Comparison of ENCODE assay signal across 1 cellular context in the genomic region with DNA sequence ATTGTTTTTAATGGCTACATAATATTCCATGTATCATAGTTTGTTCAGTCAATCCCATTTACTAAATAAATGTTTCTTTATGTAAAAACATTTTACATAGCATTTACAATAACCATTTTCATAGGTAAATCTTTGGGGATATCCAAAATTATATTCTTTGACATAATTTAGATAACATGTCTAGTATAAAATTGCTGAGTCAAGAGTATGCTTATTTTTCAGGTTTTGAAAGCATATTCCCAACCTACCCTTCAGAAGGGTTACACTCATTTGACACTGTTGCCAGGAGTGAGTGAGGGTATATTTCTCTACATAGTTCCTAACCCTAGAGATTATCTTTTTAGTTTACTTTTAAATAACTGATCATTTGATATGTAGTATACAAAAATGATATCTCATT.
TF ChIP-seq lines count a peak whose summit lies in the region.

No MANE protein-coding gene starts in this region.

TF ChIP-seq in A549, 52 proteins besides CTCF, POLR2A, EP300 and RAD21 (continued from another document):
- TF ChIP-seq, protein P1, sequence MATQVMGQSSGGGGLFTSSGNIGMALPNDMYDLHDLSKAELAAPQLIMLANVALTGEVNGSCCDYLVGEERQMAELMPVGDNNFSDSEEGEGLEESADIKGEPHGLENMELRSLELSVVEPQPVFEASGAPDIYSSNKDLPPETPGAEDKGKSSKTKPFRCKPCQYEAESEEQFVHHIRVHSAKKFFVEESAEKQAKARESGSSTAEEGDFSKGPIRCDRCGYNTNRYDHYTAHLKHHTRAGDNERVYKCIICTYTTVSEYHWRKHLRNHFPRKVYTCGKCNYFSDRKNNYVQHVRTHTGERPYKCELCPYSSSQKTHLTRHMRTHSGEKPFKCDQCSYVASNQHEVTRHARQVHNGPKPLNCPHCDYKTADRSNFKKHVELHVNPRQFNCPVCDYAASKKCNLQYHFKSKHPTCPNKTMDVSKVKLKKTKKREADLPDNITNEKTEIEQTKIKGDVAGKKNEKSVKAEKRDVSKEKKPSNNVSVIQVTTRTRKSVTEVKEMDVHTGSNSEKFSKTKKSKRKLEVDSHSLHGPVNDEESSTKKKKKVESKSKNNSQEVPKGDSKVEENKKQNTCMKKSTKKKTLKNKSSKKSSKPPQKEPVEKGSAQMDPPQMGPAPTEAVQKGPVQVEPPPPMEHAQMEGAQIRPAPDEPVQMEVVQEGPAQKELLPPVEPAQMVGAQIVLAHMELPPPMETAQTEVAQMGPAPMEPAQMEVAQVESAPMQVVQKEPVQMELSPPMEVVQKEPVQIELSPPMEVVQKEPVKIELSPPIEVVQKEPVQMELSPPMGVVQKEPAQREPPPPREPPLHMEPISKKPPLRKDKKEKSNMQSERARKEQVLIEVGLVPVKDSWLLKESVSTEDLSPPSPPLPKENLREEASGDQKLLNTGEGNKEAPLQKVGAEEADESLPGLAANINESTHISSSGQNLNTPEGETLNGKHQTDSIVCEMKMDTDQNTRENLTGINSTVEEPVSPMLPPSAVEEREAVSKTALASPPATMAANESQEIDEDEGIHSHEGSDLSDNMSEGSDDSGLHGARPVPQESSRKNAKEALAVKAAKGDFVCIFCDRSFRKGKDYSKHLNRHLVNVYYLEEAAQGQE (IDR thresholded peaks at IDR 0.05) = no peak
- no peak for TF ChIP-seq RARB (CRISPR knock-in tag; IDR thresholded peaks at IDR 0.05)
- TF ChIP-seq, protein P2, sequence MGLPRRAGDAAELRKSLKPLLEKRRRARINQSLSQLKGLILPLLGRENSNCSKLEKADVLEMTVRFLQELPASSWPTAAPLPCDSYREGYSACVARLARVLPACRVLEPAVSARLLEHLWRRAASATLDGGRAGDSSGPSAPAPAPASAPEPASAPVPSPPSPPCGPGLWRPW (IDR thresholded peaks at IDR 0.05) = no peak
- TF ChIP-seq FOXS1 (CRISPR knock-in tag; IDR thresholded peaks at IDR 0.05) = no peak
- TF ChIP-seq KDM5A (IDR thresholded peaks at IDR 0.05) = no peak
TF ChIP-seq in A549: peak in this region for 1.
